ENCODE assay signal across 19 cellular contexts in the genomic region with DNA sequence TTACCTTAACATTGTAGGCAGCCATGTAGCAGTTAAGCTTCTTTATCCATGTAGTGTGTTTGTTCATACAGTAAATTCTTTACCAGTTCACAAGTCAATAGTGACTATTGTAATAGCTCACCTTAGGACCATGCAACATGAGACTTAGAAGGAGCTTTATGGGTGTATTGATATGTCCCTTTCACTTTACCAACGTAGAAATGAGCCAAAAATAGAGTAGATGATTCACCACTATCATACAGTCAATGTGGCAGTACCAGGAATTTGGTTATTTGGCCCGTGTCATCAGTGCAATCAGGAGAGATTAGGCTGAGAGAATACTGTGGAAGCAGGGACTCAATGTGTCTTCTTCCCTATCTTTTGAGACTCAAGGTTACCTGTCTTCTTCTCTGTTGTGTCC. TPM values are rescaled to one million over a fixed set of nuclear protein-coding genes. Genes with fewer than 3 reads are reported as not detected.
A peak's percentile ranks its signal among the peaks of the same experiment; 100 is the strongest.
DNase-seq lines count a peak whose midpoint lies in the region; ATAC-seq and TF ChIP-seq lines count a peak whose summit lies in the region.
"Had no signal": no experiment of that assay in that cellular context is flagged by ENCODE, and none has a peak within 500 bp of the region (broad histone marks: within the 10 kb centered on the region; RNA-seq: fewer than 3 reads in every experiment).

No MANE protein-coding gene starts in this region.

- peaks cover 43% of the 10 kb centered on the region for H3K4me1 Mint-ChIP-seq in stimulated activated naive CD8-positive, alpha-beta T cell treated with anti-CD3 and anti-CD28 coated beads, Interleukin-15, amount 100 ng/mL, for 72 hours

- peak overlapping the region in 1 of 2 donors; percentile 5 for H3K4me3 Mint-ChIP-seq in stimulated activated naive CD8-positive, alpha-beta T cell treated with anti-CD3 and anti-CD28 coated beads, Interleukin-15, amount 100 ng/mL, for 72 hours
- H3K4me3 Mint-ChIP-seq: CD4-positive, alpha-beta T cell had no signal

- H3K4me3 ChIP-seq in epithelial cell of esophagus (ENCODE audit: low read length) = no peak overlapping the region
- H3K4me3 ChIP-seq: heart left ventricle, skin epidermis, tibial nerve had no signal

- DNase-seq in stimulated activated naive CD8-positive, alpha-beta T cell treated with anti-CD3 and anti-CD28 coated beads, Interleukin-15, amount 100 ng/mL, for 72 hours = no peak
- no peak for DNase-seq in stimulated activated naive CD8-positive, alpha-beta T cell treated with anti-CD3 and anti-CD28 coated beads, Interleukin-15, Interleukin-2, amounts not matched to agents 100 U/mL and 50 U/mL, for 24 hours
- DNase-seq in OCI-M1 (lab: John Stamatoyannopoulos, UW) (peak; percentile 52), epithelial cell of esophagus (ENCODE audit: low read depth) (peak; percentile 22), NCI-H345 treated with DMSO at 0.1 percent for 48 hours (lab: John Stamatoyannopoulos, UW; ENCODE audit: unreplicated experiment) (no peak), Right ventricle myocardium inferior (ENCODE audit: missing footprints) (no peak), NCI-H1105 treated with DMSO at 0.1 percent for 48 hours (lab: John Stamatoyannopoulos, UW) (no peak)
- DNase-seq: activated naive CD4-positive, alpha-beta T cell treated with anti-CD3 and anti-CD28 coated beads, Interleukin-2, amount 50 U/mL, for 16 hours; CD4-positive, alpha-beta T cell; effector CD8-positive, alpha-beta T cell; H7; heart left ventricle; NCI-H1417; NCI-H526 treated with DMSO at 0.1 percent for 48 hours; stimulated activated CD4-positive, alpha-beta T cell treated with anti-CD3 and anti-CD28 coated beads, Interleukin-2, amount 100 ng/mL, for 24 hours; stimulated activated naive CD4-positive, alpha-beta T cell; SW 1271 had no signal

- H3K27me3 Mint-ChIP-seq in stimulated activated naive CD8-positive, alpha-beta T cell treated with anti-CD3 and anti-CD28 coated beads, Interleukin-15, amount 100 ng/mL, for 72 hours = no peaks in the 10 kb centered on the region
- H3K27me3 Mint-ChIP-seq: CD4-positive, alpha-beta T cell had no signal

- no peak for TF ChIP-seq CTCF in epithelial cell of esophagus (IDR thresholded peaks at IDR 0.05; ENCODE audit: insufficient read depth, low read depth, low read length, missing control alignments)

- intact Hi-C loops in Right ventricle myocardium inferior (cut with DNase I) = no loop called here

- no peaks in the 10 kb centered on the region for H3K9me3 Mint-ChIP-seq in stimulated activated naive CD8-positive, alpha-beta T cell treated with anti-CD3 and anti-CD28 coated beads, Interleukin-15, amount 100 ng/mL, for 72 hours

- H3K27ac Mint-ChIP-seq in stimulated activated naive CD8-positive, alpha-beta T cell treated with anti-CD3 and anti-CD28 coated beads, Interleukin-15, amount 100 ng/mL, for 72 hours = peak overlapping the region in 1 of 2 donors; percentile 47
- H3K27ac Mint-ChIP-seq: CD4-positive, alpha-beta T cell had no signal

- peak; percentile 32 for ATAC-seq in stimulated activated naive CD8-positive, alpha-beta T cell treated with anti-CD3 and anti-CD28 coated beads, Interleukin-15, amount 100 ng/mL, for 72 hours
- no peak for ATAC-seq in stimulated activated naive CD8-positive, alpha-beta T cell treated with anti-CD3 and anti-CD28 coated beads, Interleukin-15, Interleukin-2, amounts not matched to agents 100 U/mL and 50 U/mL, for 24 hours
- no peak for ATAC-seq in Right ventricle myocardium inferior
- ATAC-seq: heart left ventricle had no signal

RNA-seq across cellular contexts. Expression of a gene that starts 4.7 kb away (rescaled TPM):
- total RNA-seq in Right ventricle myocardium inferior = 5.0 TPM

Comparison
In these comparisons a context has a peak if more than half of its experiments do, and no peak if none do; other contexts are left out.
1. DNase-seq: peak in OCI-M1 (single experiment) and epithelial cell of esophagus (single experiment); none in stimulated activated naive CD8-positive, alpha-beta T cell treated with anti-CD3 and anti-CD28 coated beads, Interleukin-15, amount 100 ng/mL, for 72 hours (0 of 2), stimulated activated naive CD8-positive, alpha-beta T cell treated with anti-CD3 and anti-CD28 coated beads, Interleukin-15, Interleukin-2, amounts not matched to agents 100 U/mL and 50 U/mL, for 24 hours (single experiment), NCI-H345 treated with DMSO at 0.1 percent for 48 hours (single experiment), Right ventricle myocardium inferior (single experiment) and NCI-H1105 treated with DMSO at 0.1 percent for 48 hours (single experiment).